In the genomic region with DNA sequence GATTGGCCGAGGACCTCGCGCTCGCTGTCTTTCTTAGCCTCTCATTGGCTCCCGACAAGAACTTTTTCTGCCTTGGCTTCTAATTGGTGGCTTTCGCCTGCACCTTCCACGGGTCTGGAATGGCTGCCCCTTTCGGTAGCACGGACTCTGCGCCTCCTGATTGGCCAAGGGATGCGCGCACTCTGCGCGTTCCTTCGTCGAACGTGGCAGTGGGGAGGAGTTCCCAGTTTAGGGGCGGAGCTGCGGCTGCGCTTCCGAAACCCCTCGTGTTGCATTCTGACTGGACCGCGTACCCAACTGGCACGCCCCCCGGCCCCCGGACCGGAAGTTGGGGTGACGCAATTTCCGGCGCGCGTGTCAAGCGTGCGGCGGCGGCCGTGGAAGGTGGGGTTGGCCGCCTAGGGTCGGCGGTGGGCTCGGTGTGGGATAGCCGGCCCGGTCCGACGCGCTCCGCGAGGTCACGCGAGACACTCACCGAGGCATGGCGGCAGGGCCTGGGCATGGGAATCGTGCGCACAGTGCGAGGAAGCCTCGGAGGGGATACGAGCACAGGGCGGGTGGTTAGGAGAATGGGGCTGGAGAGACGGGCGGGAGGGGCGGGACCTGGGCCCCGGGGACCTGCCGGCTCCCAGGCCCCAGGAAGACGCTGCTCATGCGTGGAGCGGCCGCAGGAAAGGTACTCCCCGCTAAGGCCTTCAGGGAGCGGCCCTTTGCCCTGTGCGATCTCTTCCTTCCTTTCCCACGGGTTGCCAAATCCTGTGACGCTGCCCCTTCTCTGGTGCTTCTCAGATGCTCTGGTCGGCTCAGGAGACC, we compare ENCODE assay signal across 1 cellular context.
TF ChIP-seq lines count a peak whose summit lies in the region.

No MANE protein-coding gene starts in this region.

TF ChIP-seq in WTC11, 78 proteins besides CTCF, POLR2A, EP300 and RAD21 (continued from another document and continues in another):
- TF ChIP-seq, protein P1, sequence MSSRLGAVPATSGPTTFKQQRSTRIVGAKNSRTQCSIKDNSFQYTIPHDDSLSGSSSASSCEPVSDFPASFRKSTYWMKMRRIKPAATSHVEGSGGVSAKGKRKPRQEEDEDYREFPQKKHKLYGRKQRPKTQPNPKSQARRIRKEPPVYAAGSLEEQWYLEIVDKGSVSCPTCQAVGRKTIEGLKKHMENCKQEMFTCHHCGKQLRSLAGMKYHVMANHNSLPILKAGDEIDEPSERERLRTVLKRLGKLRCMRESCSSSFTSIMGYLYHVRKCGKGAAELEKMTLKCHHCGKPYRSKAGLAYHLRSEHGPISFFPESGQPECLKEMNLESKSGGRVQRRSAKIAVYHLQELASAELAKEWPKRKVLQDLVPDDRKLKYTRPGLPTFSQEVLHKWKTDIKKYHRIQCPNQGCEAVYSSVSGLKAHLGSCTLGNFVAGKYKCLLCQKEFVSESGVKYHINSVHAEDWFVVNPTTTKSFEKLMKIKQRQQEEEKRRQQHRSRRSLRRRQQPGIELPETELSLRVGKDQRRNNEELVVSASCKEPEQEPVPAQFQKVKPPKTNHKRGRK (CRISPR knock-in tag; IDR thresholded peaks at IDR 0.05; ENCODE audit: borderline replicate concordance), result no peak
- TF ChIP-seq TEAD4 (CRISPR knock-in tag; IDR thresholded peaks at IDR 0.05), result no peak
- TF ChIP-seq, protein P2, sequence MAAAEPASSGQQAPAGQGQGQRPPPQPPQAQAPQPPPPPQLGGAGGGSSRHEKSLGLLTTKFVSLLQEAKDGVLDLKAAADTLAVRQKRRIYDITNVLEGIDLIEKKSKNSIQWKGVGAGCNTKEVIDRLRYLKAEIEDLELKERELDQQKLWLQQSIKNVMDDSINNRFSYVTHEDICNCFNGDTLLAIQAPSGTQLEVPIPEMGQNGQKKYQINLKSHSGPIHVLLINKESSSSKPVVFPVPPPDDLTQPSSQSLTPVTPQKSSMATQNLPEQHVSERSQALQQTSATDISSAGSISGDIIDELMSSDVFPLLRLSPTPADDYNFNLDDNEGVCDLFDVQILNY (CRISPR knock-in tag; IDR thresholded peaks at IDR 0.05), result no peak
- TF ChIP-seq, protein P3, sequence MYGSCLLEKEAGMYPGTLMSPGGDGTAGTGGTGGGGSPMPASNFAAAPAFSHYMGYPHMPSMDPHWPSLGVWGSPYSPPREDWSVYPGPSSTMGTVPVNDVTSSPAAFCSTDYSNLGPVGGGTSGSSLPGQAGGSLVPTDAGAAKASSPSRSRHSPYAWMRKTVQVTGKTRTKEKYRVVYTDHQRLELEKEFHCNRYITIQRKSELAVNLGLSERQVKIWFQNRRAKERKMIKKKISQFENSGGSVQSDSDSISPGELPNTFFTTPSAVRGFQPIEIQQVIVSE (CRISPR knock-in tag; IDR thresholded peaks at IDR 0.05; ENCODE audit: borderline replicate concordance), result no peak
- no peak for TF ChIP-seq TP53 (CRISPR knock-in tag; IDR thresholded peaks at IDR 0.05)
- TF ChIP-seq ZNF138 (CRISPR knock-in tag; conservative IDR thresholded peaks at IDR 0.05), result no peak
- TF ChIP-seq ETV6 (CRISPR knock-in tag; IDR thresholded peaks at IDR 0.05), result peak; percentile 68; the same call in 1 of the 2 replicates
- TF ChIP-seq RELA (CRISPR knock-in tag; IDR thresholded peaks at IDR 0.05; ENCODE audit: borderline replicate concordance), result no peak
- TF ChIP-seq ZNF219 (CRISPR knock-in tag; IDR thresholded peaks at IDR 0.05; ENCODE audit: borderline replicate concordance), result no peak
- no peak for TF ChIP-seq FOXJ3 (CRISPR knock-in tag; IDR thresholded peaks at IDR 0.05; ENCODE audit: borderline replicate concordance)
- TF ChIP-seq, protein P4, sequence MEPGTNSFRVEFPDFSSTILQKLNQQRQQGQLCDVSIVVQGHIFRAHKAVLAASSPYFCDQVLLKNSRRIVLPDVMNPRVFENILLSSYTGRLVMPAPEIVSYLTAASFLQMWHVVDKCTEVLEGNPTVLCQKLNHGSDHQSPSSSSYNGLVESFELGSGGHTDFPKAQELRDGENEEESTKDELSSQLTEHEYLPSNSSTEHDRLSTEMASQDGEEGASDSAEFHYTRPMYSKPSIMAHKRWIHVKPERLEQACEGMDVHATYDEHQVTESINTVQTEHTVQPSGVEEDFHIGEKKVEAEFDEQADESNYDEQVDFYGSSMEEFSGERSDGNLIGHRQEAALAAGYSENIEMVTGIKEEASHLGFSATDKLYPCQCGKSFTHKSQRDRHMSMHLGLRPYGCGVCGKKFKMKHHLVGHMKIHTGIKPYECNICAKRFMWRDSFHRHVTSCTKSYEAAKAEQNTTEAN (CRISPR knock-in tag; IDR thresholded peaks at IDR 0.05), result 0 out of 2 replicates have a peak, but pooled peaks have one; percentile 21
- peak; percentile 76; the same call in 1 of the 2 replicates for TF ChIP-seq MYBL2 (CRISPR knock-in tag; IDR thresholded peaks at IDR 0.05)
- peak; percentile 100 for TF ChIP-seq MXD4 (CRISPR knock-in tag; IDR thresholded peaks at IDR 0.05; ENCODE audit: borderline replicate concordance)
- TF ChIP-seq, protein P5, sequence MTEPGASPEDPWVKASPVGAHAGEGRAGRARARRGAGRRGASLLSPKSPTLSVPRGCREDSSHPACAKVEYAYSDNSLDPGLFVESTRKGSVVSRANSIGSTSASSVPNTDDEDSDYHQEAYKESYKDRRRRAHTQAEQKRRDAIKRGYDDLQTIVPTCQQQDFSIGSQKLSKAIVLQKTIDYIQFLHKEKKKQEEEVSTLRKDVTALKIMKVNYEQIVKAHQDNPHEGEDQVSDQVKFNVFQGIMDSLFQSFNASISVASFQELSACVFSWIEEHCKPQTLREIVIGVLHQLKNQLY (CRISPR knock-in tag; IDR thresholded peaks at IDR 0.05), result no peak
- TF ChIP-seq KAT7 (CRISPR knock-in tag; IDR thresholded peaks at IDR 0.05; ENCODE audit: borderline replicate concordance), result 0 out of 2 replicates have a peak, but pooled peaks have one; percentile 15
- TF ChIP-seq JUN (CRISPR knock-in tag; IDR thresholded peaks at IDR 0.05), result no peak
- TF ChIP-seq, protein P6, sequence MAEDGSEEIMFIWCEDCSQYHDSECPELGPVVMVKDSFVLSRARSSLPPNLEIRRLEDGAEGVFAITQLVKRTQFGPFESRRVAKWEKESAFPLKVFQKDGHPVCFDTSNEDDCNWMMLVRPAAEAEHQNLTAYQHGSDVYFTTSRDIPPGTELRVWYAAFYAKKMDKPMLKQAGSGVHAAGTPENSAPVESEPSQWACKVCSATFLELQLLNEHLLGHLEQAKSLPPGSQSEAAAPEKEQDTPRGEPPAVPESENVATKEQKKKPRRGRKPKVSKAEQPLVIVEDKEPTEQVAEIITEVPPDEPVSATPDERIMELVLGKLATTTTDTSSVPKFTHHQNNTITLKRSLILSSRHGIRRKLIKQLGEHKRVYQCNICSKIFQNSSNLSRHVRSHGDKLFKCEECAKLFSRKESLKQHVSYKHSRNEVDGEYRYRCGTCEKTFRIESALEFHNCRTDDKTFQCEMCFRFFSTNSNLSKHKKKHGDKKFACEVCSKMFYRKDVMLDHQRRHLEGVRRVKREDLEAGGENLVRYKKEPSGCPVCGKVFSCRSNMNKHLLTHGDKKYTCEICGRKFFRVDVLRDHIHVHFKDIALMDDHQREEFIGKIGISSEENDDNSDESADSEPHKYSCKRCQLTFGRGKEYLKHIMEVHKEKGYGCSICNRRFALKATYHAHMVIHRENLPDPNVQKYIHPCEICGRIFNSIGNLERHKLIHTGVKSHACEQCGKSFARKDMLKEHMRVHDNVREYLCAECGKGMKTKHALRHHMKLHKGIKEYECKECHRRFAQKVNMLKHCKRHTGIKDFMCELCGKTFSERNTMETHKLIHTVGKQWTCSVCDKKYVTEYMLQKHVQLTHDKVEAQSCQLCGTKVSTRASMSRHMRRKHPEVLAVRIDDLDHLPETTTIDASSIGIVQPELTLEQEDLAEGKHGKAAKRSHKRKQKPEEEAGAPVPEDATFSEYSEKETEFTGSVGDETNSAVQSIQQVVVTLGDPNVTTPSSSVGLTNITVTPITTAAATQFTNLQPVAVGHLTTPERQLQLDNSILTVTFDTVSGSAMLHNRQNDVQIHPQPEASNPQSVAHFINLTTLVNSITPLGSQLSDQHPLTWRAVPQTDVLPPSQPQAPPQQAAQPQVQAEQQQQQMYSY (CRISPR knock-in tag; IDR thresholded peaks at IDR 0.05), result no peak
- TF ChIP-seq, protein P7, sequence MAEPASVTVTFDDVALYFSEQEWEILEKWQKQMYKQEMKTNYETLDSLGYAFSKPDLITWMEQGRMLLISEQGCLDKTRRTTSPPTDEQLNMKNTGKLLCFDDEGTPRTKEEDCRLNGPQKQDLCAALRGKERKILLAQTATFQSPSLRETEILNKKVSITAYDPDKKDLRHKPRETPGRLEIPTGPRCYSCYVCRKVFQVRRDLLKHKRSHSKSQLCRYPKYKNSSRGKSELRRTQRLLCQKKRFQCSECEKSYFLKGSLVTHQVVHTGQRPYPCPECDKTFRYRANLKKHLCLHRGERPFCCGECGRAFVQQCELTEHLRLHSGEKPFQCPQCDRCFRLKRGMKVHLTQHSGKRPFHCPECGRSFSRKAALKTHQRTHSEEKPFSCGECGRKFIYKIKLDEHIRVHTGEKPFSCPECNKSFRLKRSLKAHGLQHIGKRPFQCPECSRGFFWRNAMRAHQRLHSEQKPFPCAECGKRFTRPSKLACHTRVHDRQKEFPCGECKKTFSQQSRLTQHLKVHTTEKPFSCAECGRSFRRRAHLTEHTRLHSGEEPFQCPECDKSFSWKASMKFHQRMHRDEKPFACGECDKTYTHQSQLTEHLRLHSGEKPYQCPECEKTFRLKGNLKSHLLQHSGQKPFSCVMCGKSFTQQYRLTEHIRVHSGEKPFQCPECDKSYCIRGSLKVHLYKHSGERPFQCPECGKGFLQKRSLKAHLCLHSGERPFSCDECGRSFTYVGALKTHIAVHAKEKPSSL (CRISPR knock-in tag; conservative IDR thresholded peaks at IDR 0.05), result no peak
- TF ChIP-seq JAZF1 (CRISPR knock-in tag; IDR thresholded peaks at IDR 0.05), result no peak
- TF ChIP-seq NFE2L1 (CRISPR knock-in tag; IDR thresholded peaks at IDR 0.05), result 0 out of 2 replicates have a peak, but pooled peaks have one; percentile 50
- TF ChIP-seq OVOL2 (CRISPR knock-in tag; IDR thresholded peaks at IDR 0.05; ENCODE audit: borderline replicate concordance), result no peak
- no peak for TF ChIP-seq ESRRA (CRISPR knock-in tag; IDR thresholded peaks at IDR 0.05; ENCODE audit: borderline replicate concordance)
- TF ChIP-seq, protein P8, sequence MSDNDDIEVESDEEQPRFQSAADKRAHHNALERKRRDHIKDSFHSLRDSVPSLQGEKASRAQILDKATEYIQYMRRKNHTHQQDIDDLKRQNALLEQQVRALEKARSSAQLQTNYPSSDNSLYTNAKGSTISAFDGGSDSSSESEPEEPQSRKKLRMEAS (CRISPR knock-in tag; IDR thresholded peaks at IDR 0.05), result peak; percentile 93
- peak; percentile 97; the same call in 1 of the 2 replicates for TF ChIP-seq ZNF396 (CRISPR knock-in tag; IDR thresholded peaks at IDR 0.05; ENCODE audit: borderline replicate concordance)
- TF ChIP-seq, protein P9, sequence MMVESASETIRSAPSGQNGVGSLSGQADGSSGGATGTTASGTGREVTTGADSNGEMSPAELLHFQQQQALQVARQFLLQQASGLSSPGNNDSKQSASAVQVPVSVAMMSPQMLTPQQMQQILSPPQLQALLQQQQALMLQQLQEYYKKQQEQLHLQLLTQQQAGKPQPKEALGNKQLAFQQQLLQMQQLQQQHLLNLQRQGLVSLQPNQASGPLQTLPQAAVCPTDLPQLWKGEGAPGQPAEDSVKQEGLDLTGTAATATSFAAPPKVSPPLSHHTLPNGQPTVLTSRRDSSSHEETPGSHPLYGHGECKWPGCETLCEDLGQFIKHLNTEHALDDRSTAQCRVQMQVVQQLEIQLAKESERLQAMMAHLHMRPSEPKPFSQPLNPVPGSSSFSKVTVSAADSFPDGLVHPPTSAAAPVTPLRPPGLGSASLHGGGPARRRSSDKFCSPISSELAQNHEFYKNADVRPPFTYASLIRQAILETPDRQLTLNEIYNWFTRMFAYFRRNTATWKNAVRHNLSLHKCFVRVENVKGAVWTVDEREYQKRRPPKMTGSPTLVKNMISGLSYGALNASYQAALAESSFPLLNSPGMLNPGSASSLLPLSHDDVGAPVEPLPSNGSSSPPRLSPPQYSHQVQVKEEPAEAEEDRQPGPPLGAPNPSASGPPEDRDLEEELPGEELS (CRISPR knock-in tag; IDR thresholded peaks at IDR 0.05), result peak; percentile 28
- TF ChIP-seq, protein P10, sequence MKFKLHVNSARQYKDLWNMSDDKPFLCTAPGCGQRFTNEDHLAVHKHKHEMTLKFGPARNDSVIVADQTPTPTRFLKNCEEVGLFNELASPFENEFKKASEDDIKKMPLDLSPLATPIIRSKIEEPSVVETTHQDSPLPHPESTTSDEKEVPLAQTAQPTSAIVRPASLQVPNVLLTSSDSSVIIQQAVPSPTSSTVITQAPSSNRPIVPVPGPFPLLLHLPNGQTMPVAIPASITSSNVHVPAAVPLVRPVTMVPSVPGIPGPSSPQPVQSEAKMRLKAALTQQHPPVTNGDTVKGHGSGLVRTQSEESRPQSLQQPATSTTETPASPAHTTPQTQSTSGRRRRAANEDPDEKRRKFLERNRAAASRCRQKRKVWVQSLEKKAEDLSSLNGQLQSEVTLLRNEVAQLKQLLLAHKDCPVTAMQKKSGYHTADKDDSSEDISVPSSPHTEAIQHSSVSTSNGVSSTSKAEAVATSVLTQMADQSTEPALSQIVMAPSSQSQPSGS (CRISPR knock-in tag; IDR thresholded peaks at IDR 0.05; ENCODE audit: borderline replicate concordance, low read depth), result no peak
- peak; percentile 85 for TF ChIP-seq FOXP1 (CRISPR knock-in tag; IDR thresholded peaks at IDR 0.05; ENCODE audit: borderline replicate concordance)
- TF ChIP-seq SP1 (CRISPR knock-in tag; conservative IDR thresholded peaks at IDR 0.05), result peak; percentile 95
- TF ChIP-seq PRRX2 (CRISPR knock-in tag; IDR thresholded peaks at IDR 0.05), result peak; percentile 94
- TF ChIP-seq ZNF232 (CRISPR knock-in tag; IDR thresholded peaks at IDR 0.05), result no peak
- TF ChIP-seq, protein P11, sequence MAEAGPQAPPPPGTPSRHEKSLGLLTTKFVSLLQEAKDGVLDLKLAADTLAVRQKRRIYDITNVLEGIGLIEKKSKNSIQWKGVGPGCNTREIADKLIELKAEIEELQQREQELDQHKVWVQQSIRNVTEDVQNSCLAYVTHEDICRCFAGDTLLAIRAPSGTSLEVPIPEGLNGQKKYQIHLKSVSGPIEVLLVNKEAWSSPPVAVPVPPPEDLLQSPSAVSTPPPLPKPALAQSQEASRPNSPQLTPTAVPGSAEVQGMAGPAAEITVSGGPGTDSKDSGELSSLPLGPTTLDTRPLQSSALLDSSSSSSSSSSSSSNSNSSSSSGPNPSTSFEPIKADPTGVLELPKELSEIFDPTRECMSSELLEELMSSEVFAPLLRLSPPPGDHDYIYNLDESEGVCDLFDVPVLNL (CRISPR knock-in tag; IDR thresholded peaks at IDR 0.05; ENCODE audit: borderline replicate concordance, low read depth), result 0 out of 2 replicates have a peak, but pooled peaks have one; percentile 32
- TF ChIP-seq, protein P12, sequence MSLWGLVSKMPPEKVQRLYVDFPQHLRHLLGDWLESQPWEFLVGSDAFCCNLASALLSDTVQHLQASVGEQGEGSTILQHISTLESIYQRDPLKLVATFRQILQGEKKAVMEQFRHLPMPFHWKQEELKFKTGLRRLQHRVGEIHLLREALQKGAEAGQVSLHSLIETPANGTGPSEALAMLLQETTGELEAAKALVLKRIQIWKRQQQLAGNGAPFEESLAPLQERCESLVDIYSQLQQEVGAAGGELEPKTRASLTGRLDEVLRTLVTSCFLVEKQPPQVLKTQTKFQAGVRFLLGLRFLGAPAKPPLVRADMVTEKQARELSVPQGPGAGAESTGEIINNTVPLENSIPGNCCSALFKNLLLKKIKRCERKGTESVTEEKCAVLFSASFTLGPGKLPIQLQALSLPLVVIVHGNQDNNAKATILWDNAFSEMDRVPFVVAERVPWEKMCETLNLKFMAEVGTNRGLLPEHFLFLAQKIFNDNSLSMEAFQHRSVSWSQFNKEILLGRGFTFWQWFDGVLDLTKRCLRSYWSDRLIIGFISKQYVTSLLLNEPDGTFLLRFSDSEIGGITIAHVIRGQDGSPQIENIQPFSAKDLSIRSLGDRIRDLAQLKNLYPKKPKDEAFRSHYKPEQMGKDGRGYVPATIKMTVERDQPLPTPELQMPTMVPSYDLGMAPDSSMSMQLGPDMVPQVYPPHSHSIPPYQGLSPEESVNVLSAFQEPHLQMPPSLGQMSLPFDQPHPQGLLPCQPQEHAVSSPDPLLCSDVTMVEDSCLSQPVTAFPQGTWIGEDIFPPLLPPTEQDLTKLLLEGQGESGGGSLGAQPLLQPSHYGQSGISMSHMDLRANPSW (CRISPR knock-in tag; conservative IDR thresholded peaks at IDR 0.05; ENCODE audit: low read depth), result no peak
- peak; percentile 92 for TF ChIP-seq CREM (CRISPR knock-in tag; IDR thresholded peaks at IDR 0.05)
- TF ChIP-seq NR3C1 (CRISPR knock-in tag; conservative IDR thresholded peaks at IDR 0.05; ENCODE audit: low read depth), result no peak
